ENCODE assay signal across 17 cellular contexts in the genomic region with DNA sequence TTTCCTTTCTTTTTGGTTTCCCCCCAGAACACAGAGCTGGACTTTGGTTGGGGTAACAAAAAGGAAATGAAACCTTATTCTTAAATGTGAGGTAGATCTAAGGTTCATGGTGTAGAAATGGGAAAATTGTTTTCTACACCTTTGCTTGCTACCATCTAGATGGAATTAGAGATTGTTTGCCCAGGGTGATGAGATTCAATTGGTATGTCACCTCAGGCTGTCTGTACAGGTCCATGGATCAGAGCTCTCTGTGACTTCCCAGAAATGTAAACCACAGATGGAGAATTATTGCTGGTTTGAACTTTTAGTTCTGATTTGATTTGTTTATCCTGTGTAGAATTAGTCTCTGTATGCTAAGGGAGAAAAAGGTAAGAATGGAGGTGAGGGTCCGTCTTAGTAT.
DNase-seq lines count a peak whose midpoint lies in the region; ATAC-seq and TF ChIP-seq lines count a peak whose summit lies in the region.
"Had no signal": no experiment of that assay in that cellular context is flagged by ENCODE, and none has a peak within 500 bp of the region (broad histone marks: within the 10 kb centered on the region; RNA-seq: fewer than 3 reads in every experiment).

No MANE protein-coding gene starts in this region.

- H3K27ac ChIP-seq in HEK293 (ENCODE audit: extremely low read depth, low read depth, low read length) (no peak overlapping the region), stomach smooth muscle (ENCODE audit: low read length) (peak overlapping the region; percentile 53)
- H3K27ac ChIP-seq: SJSA1 had no signal

- H3K9me3 ChIP-seq in HEK293 (ENCODE audit: control insufficient read depth, insufficient read depth, low read depth, low read length) (no peaks in the 10 kb centered on the region), stomach smooth muscle (ENCODE audit: control insufficient read depth in 2 of 2, low read length in 2 of 2) (no peaks in the 10 kb centered on the region)
- H3K9me3 ChIP-seq: SJSA1 had no signal

- no peak for ATAC-seq in left lobe of liver
- no peak for ATAC-seq in HG02970 (IDR thresholded peaks at IDR 0.05; ENCODE audit: low FRiP score, unreplicated experiment)
- ATAC-seq in GM18867 (IDR thresholded peaks at IDR 0.05; ENCODE audit: unreplicated experiment) = no peak
- ATAC-seq in GM21390 (IDR thresholded peaks at IDR 0.05; ENCODE audit: unreplicated experiment) = no peak
- ATAC-seq: left colon; stimulated activated naive CD8-positive, alpha-beta T cell treated with anti-CD3 and anti-CD28 coated beads, Interleukin-15, Interleukin-2, amounts not matched to agents 100 U/mL and 50 U/mL, for 24 hours had no signal

- H3K9ac ChIP-seq in stomach smooth muscle (ENCODE audit: low read length in 2 of 2) = no peak overlapping the region

- in situ Hi-C loops in astrocyte of the spinal cord (cut with HindIII; ENCODE audit: low sequenced_read_pairs) = no loop called here

- H3K36me3 ChIP-seq in HEK293 (ENCODE audit: control insufficient read depth in 2 of 2, insufficient read depth in 1 of 2, low read length in 2 of 2) (no peaks in the 10 kb centered on the region), stomach smooth muscle (ENCODE audit: control insufficient read depth in 2 of 2, insufficient read depth in 2 of 2, low read length in 2 of 2) (no peaks in the 10 kb centered on the region)
- H3K36me3 ChIP-seq: SJSA1 had no signal

- TF ChIP-seq CTCF in HEK293 (tag by site-specific recombination; IDR thresholded peaks at IDR 0.05) = no peak
- no peak for TF ChIP-seq CTCF in astrocyte of the spinal cord (IDR thresholded peaks at IDR 0.05; ENCODE audit: low read depth, low read length)

- POLR2A ChIA-PET in HEK293 (lab: Yijun Ruan, JAX) = interaction anchor here (1.1 kb wide), 1 partner anchor 147 kb away, joined by 3 read pairs; the partner anchor contains the start of gene PCDH7

- CTCF ChIA-PET in HEK293 (lab: Yijun Ruan, JAX) = interaction anchor here (0.6 kb wide), 1 partner anchor 86 kb away, joined by 3 read pairs; no protein-coding TSS in a partner anchor

- peak; percentile 22 for DNase-seq in astrocyte of the spinal cord (ENCODE audit: low read depth, low spot score)
- DNase-seq in kidney tubule cell (ENCODE audit: low spot score) = peak; percentile 53
- DNase-seq in left lobe of liver (ENCODE audit: low spot score) = no peak
- DNase-seq: activated CD4-positive, alpha-beta T cell treated with anti-CD3 and anti-CD28 coated beads for 1 hour; activated gamma-delta T cell treated with Interleukin-2 at 50 U/mL for 16 hours; GF-D8; H7; left colon; NCI-H1694 treated with DMSO at 0.1 percent for 48 hours; NCI-H446 treated with DMSO at 0.1 percent for 48 hours; stimulated activated naive CD8-positive, alpha-beta T cell treated with anti-CD3 and anti-CD28 coated beads, Interleukin-15, Interleukin-2, amounts not matched to agents 100 U/mL and 50 U/mL, for 24 hours had no signal

- H3K4me3 ChIP-seq in HEK293 (ENCODE audit: low read depth, low read length) (no peak overlapping the region), astrocyte of the spinal cord (ENCODE audit: low read depth, low read length) (no peak overlapping the region), stomach smooth muscle (ENCODE audit: low read length in 2 of 2) (peak overlapping the region; percentile 20 to 36)
- H3K4me3 ChIP-seq: SJSA1 had no signal

- H3K27me3 ChIP-seq in stomach smooth muscle (ENCODE audit: control insufficient read depth in 1 of 2, insufficient read depth in 2 of 2, low read length in 2 of 2) = no peaks in the 10 kb centered on the region
- H3K27me3 ChIP-seq: SJSA1 had no signal

- peaks cover 3% of the 10 kb centered on the region; the same call in 1 of the 2 replicates for H3K4me1 ChIP-seq in HEK293 (ENCODE audit: control insufficient read depth, insufficient read depth, low read length)
- peaks cover 12% of the 10 kb centered on the region for H3K4me1 ChIP-seq in stomach smooth muscle (ENCODE audit: control insufficient read depth, insufficient read depth, low read length)
- H3K4me1 ChIP-seq: SJSA1 had no signal

TF ChIP-seq in HEK293, 187 proteins besides CTCF, POLR2A, EP300 and RAD21:
- 0 out of 2 replicates have a peak, but pooled peaks have one; percentile 17 for TF ChIP-seq ZBTB17 (tag by site-specific recombination; IDR thresholded peaks at IDR 0.05)
- no peak for TF ChIP-seq ZNF660 (tag by site-specific recombination; IDR thresholded peaks at IDR 0.05)

Comparison
In these comparisons a context has a peak if more than half of its experiments do, and no peak if none do; other contexts are left out.
1. H3K4me3 ChIP-seq: peak in stomach smooth muscle (2 of 2); none in HEK293 (single experiment) and astrocyte of the spinal cord (single experiment).